Comparison of ENCODE assay signal across 28 cellular contexts in genomic region chr9:6676254-6676928, GRCh38. TPM values are rescaled to one million over a fixed set of nuclear protein-coding genes. Genes with fewer than 3 reads are reported as not detected.
DNase-seq lines count a peak whose midpoint lies in the region; ATAC-seq, FAIRE-seq and TF ChIP-seq lines count a peak whose summit lies in the region.
"Had no signal": no experiment of that assay in that cellular context is flagged by ENCODE, and none has a peak within 500 bp of the region (broad histone marks: within the 10 kb centered on the region; RNA-seq: fewer than 3 reads in every experiment).

No MANE protein-coding gene starts in this region.

- TF ChIP-seq POLR2A in GM12878 (IDR thresholded peaks at IDR 0.05; ENCODE audit: low read depth, low read length) = no peak
- no peak for TF ChIP-seq POLR2A in esophagus squamous epithelium (IDR thresholded peaks at IDR 0.05)

- TF ChIP-seq CTCF in 22Rv1 (IDR thresholded peaks at IDR 0.05) (no peak), GM12878 (IDR thresholded peaks at IDR 0.05 in 2 of 3, conservative IDR thresholded peaks at IDR 0.05 in 1 of 3; ENCODE audit: control insufficient read depth in 2 of 3, extremely low read depth in 1 of 3, insufficient read depth in 1 of 3, low read depth in 3 of 3, low read length in 3 of 3) (no peak), nephron progenitor cell (IDR thresholded peaks at IDR 0.05) (no peak), upper lobe of right lung (IDR thresholded peaks at IDR 0.05) (no peak), esophagus squamous epithelium (IDR thresholded peaks at IDR 0.05) (no peak)

- CTCF ChIA-PET in GM12878 (lab: Yijun Ruan, JAX) = interaction anchor here (0.8 to 3.6 kb wide), 13 partner anchors 9 to 101 kb away, joined by 3 to 18 read pairs (median 5); no protein-coding TSS in a partner anchor

- H3K4me1 Mint-ChIP-seq in nephron progenitor cell = peaks cover 28% of the 10 kb centered on the region

- in situ Hi-C loops in GM12878 (cut with MboI) = no loop called here

- peaks cover 4% of the 10 kb centered on the region for H3K36me3 Mint-ChIP-seq in nephron progenitor cell (ENCODE audit: low read depth)

- H3K9me3 Mint-ChIP-seq in nephron progenitor cell = no peaks in the 10 kb centered on the region
- H3K9me3 Mint-ChIP-seq: CD4-positive, alpha-beta T cell had no signal

- H3K27me3 Mint-ChIP-seq in nephron progenitor cell (ENCODE audit: low read depth, poor library complexity) = no peaks in the 10 kb centered on the region
- H3K27me3 Mint-ChIP-seq: CD4-positive, alpha-beta T cell had no signal

- RAD21 ChIA-PET in GM12878 (lab: Charles Lee; ENCODE audit: unreplicated experiment) = interaction anchor here (0.9 to 2.8 kb wide), 16 partner anchors 9 to 491 kb away, joined by 3 to 9 read pairs (median 4); partner anchors contain the start of gene UHRF2

- FAIRE-seq in GM19239 (lab: Jason Lieb, UNC) (peak; percentile 59), GM12878 (lab: Jason Lieb, UNC) (no peak)
- FAIRE-seq: A204.1, GM12892 had no signal

- POLR2A ChIA-PET in GM12878 (lab: Charles Lee) = interaction anchor here (0.6 to 6.9 kb wide), 12 partner anchors 12 to 82 kb away, joined by 3 to 28 read pairs (median 3); no protein-coding TSS in a partner anchor

- peak overlapping the region; percentile 59; the same call in 1 of the 2 replicates for H3K27ac ChIP-seq in 22Rv1
- H3K27ac ChIP-seq in GM12878 (ENCODE audit: control insufficient read depth, insufficient read depth) = no peak overlapping the region
- no peak overlapping the region for H3K27ac ChIP-seq in upper lobe of right lung
- H3K27ac ChIP-seq in esophagus squamous epithelium = no peak overlapping the region
- H3K27ac ChIP-seq: BLaER1, GM23248, SJCRH30 had no signal

- intact Hi-C loops in GM12878 (cut with micrococcal nuclease; ENCODE audit: unreplicated experiment) = no loop called here
- intact Hi-C loops in upper lobe of right lung (cut with DNase I) = no loop called here
- intact Hi-C loops in esophagus squamous epithelium (cut with DNase I) = no loop called here

- no peak for TF ChIP-seq RAD21 in GM12878 (IDR thresholded peaks at IDR 0.05; ENCODE audit: insufficient read depth, low read depth, low read length)

- DNase-seq in GM19239 (ENCODE audit: insufficient read length, low spot score) = no peak
- no peak for DNase-seq in GM12878 (ENCODE audit: low read depth, low spot score)
- peak; percentile 11 for DNase-seq in nephron progenitor cell
- no peak for DNase-seq in NCI-H1105 treated with DMSO at 0.1 percent for 48 hours (lab: John Stamatoyannopoulos, UW)
- DNase-seq in upper lobe of right lung = no peak
- no peak for DNase-seq in GF-D8 (lab: John Stamatoyannopoulos, UW)
- DNase-seq in esophagus squamous epithelium (lab: John Stamatoyannopoulos, UW) = no peak
- DNase-seq: CD4-positive, alpha-beta T cell; EL; GDM1; GM23248; H7; KBM-7; MV-4-11; NCI-H1105; NCI-H146; NCI-H1930; NCI-H2107; NCI-H446; NCI-H524 treated with DMSO at 0.1 percent for 48 hours; NCI-H774; PC-3; SJCRH30 had no signal

- H4K20me1 ChIP-seq in GM12878 (ENCODE audit: control insufficient read depth, insufficient read depth) = no peaks in the 10 kb centered on the region
- H4K20me1 ChIP-seq: BLaER1 had no signal

- H3K4me2 ChIP-seq in GM12878 (ENCODE audit: control insufficient read depth, insufficient read depth) = no peak overlapping the region
- H3K4me2 ChIP-seq: BLaER1 had no signal

- H3K79me2 ChIP-seq in GM12878 (ENCODE audit: control insufficient read depth, insufficient read depth, low read length) = peaks cover 2% of the 10 kb centered on the region; the same call in 1 of the 2 replicates

- H3K9me3 ChIP-seq in GM12878 (replicated peaks; ENCODE audit: control insufficient read depth, insufficient read depth, low read length) = no peaks in the 10 kb centered on the region
- no peaks in the 10 kb centered on the region for H3K9me3 ChIP-seq in upper lobe of right lung
- no peaks in the 10 kb centered on the region for H3K9me3 ChIP-seq in esophagus squamous epithelium
- H3K9me3 ChIP-seq: BLaER1, SJCRH30 had no signal

- peaks cover 12% of the 10 kb centered on the region for H3K4me1 ChIP-seq in GM12878 (ENCODE audit: control insufficient read depth, insufficient read depth, low read length)
- H3K4me1 ChIP-seq in upper lobe of right lung = peaks cover 5% of the 10 kb centered on the region
- H3K4me1 ChIP-seq in esophagus squamous epithelium = peaks cover 0 to 6% (median 2%) of the 10 kb centered on the region in 3 donors
- H3K4me1 ChIP-seq: SJCRH30 had no signal

- BruUV-seq in GM12878 (replicated peaks; lab: Mats Ljungman, UMichigan) = no TSS peak

- H3K27me3 ChIP-seq in GM12878 (replicated peaks in 1 of 2; ENCODE audit: control insufficient read depth in 2 of 2, insufficient read depth in 2 of 2, low read length in 1 of 2) (no peaks in the 10 kb centered on the region), upper lobe of right lung (no peaks in the 10 kb centered on the region), esophagus squamous epithelium (no peaks in the 10 kb centered on the region)
- H3K27me3 ChIP-seq: BLaER1, SJCRH30 had no signal

- 0 out of 4 replicates have a peak, but pooled peaks of 1 of the 2 experiments have one; percentile 26 for TF ChIP-seq EP300 in GM12878 (IDR thresholded peaks at IDR 0.05; ENCODE audit: borderline replicate concordance in 1 of 2, control insufficient read depth in 1 of 2, low read depth in 2 of 2, low read length in 2 of 2)

- H3K9ac ChIP-seq in GM12878 (ENCODE audit: control insufficient read depth, insufficient read depth, low read length) = no peak overlapping the region
- H3K9ac ChIP-seq: BLaER1, GM23248 had no signal

- 74% methylated on average over 6 of the region's 6 CpGs for WGBS in GM12878 (ENCODE audit: insufficient coverage, insufficient replicate concordance, low lambda C conversion rate, missing lambda C conversion rate)
- WGBS in esophagus squamous epithelium, 2 donors = 79 to 87% methylated on average over 6 of the region's 6 CpGs

- SMC1A ChIA-PET in GM12878 (lab: Charles Lee; ENCODE audit: uncharacterized antibody, unreplicated experiment) = interaction anchor here (0.6 to 4.2 kb wide), 21 partner anchors 9 to 328 kb away, joined by 3 to 21 read pairs (median 5); partner anchors contain the start of gene GLDC

- H3K4me3 ChIP-seq in GM12878 (no peak overlapping the region), upper lobe of right lung (no peak overlapping the region), esophagus squamous epithelium (no peak overlapping the region)
- H3K4me3 ChIP-seq: BLaER1, GM23248, SJCRH30 had no signal

- no peak overlapping the region for H3K27ac Mint-ChIP-seq in nephron progenitor cell
- H3K27ac Mint-ChIP-seq: CD4-positive, alpha-beta T cell had no signal

- H2AFZ ChIP-seq in GM12878 (ENCODE audit: control insufficient read depth, low read depth, low read length) = no peak overlapping the region
- H2AFZ ChIP-seq: GM23248 had no signal

- ATAC-seq in GM12878 (peak; percentile 4), upper lobe of right lung (no peak)
- ATAC-seq: PC-3, Right ventricle myocardium inferior had no signal

- no peaks in the 10 kb centered on the region for H3K36me3 ChIP-seq in GM12878 (ENCODE audit: control insufficient read depth in 2 of 2, insufficient read depth in 2 of 2, low read length in 1 of 2)
- no peaks in the 10 kb centered on the region for H3K36me3 ChIP-seq in upper lobe of right lung
- H3K36me3 ChIP-seq in esophagus squamous epithelium = no peaks in the 10 kb centered on the region
- H3K36me3 ChIP-seq: BLaER1, SJCRH30 had no signal

- H3K4me3 Mint-ChIP-seq in nephron progenitor cell = no peak overlapping the region
- H3K4me3 Mint-ChIP-seq: CD4-positive, alpha-beta T cell had no signal

TF ChIP-seq in GM12878, 131 proteins besides CTCF, POLR2A, EP300 and RAD21 (continues in another document):
- TF ChIP-seq PAX8 (IDR thresholded peaks at IDR 0.05) = no peak
- TF ChIP-seq TCF7 (IDR thresholded peaks at IDR 0.05; ENCODE audit: borderline replicate concordance) = no peak
- no peak for TF ChIP-seq MXI1 (IDR thresholded peaks at IDR 0.05; ENCODE audit: low read depth, low read length)
- TF ChIP-seq MLLT1 (IDR thresholded peaks at IDR 0.05) = no peak
- TF ChIP-seq SIN3A (IDR thresholded peaks at IDR 0.05; ENCODE audit: low read depth, low read length) = no peak
- no peak for TF ChIP-seq PML (IDR thresholded peaks at IDR 0.05; ENCODE audit: low read length)
- no peak for TF ChIP-seq SIX5 (IDR thresholded peaks at IDR 0.05; ENCODE audit: low read depth, low read length, severe bottlenecking)
- peak; percentile 91 for TF ChIP-seq NR2F1 (conservative IDR thresholded peaks at IDR 0.05)
- peak; percentile 30; the same call in 1 of the 2 replicates for TF ChIP-seq ZNF24 (IDR thresholded peaks at IDR 0.05)

RNA-seq across cellular contexts. Expression of gene GLDC, which starts 30.9 kb away (rescaled TPM):
- 105 and 125 TPM in 2 replicates for total RNA-seq in GM12878 (2013; cell fraction: nucleolus; rRNA removed)
- total RNA-seq in GM12878 (2014; rRNA removed) (124 and 125 TPM in 2 replicates), GM12878 (2014; rRNA removed; fragmentation: Illumina TruSeq; extraction: Trizol) (97.0 and 101 TPM in 2 replicates), GM12878 (2021) (117 and 119 TPM in 2 replicates), upper lobe of right lung (1.7 TPM), esophagus squamous epithelium (10 to 100 TPM in 2 of 4 donors, 1 to 10 TPM in 2; 1.1 to 21.6 (median 10.2) TPM)
- 49.3 TPM for polyA plus RNA-seq in GM12878 (2011; ENCODE audit: low read depth)
- polyA plus RNA-seq in GM12878 (2011; rRNA removed) (165 and 166 TPM in 2 replicates), GM12878 (2014; fragmentation: Illumina TruSeq; extraction: Trizol) (150 and 156 TPM in 2 replicates), GM12878 (2014; fragmentation: Nextera tagmentation; extraction: Ambion mirVana) (100 to 1,000 TPM in 1 of 2 experiments, 10 to 100 TPM in 1; 88.2 to 112 TPM), GM12878 (2014; rRNA removed) (128 and 129 TPM in 2 replicates), GM12878 (2016; fragmentation: Nextera tagmentation; extraction: Ambion mirVana) (100 to 1,000 TPM in 1 of 2 experiments, 10 to 100 TPM in 1; 33.1 to 101 TPM)
- 96.2 and 109 TPM in 2 replicates for polyA plus RNA-seq in GM12878 (2011; cell fraction: cytosol; rRNA removed)
- polyA plus RNA-seq in GM12878 (2011; cell fraction: nucleus; rRNA removed) = 487 and 685 TPM in 2 replicates
- 38.4 and 38.7 TPM in 2 replicates for polyA plus RNA-seq in GM12878 (2012)
- polyA minus RNA-seq in GM12878 (2011; rRNA and poly(A)+ RNA removed) = 232 and 238 TPM in 2 replicates
- polyA minus RNA-seq in GM12878 (2011; cell fraction: cytosol; rRNA and poly(A)+ RNA removed) = 48.2 and 51.0 TPM in 2 replicates
- polyA minus RNA-seq in GM12878 (2011; cell fraction: nucleus; rRNA and poly(A)+ RNA removed) = 170 and 175 TPM in 2 replicates
- total RNA-seq: CD4-positive, alpha-beta T cell; Right ventricle myocardium inferior; SJCRH30 had no signal

Comparison
In these comparisons a context has a peak if more than half of its experiments do, and no peak if none do; other contexts are left out.
1. RNA of gene GLDC, which starts 30.9 kb away (total RNA-seq): 97.0 to 125 TPM in GM12878; 1.1 to 21.6 TPM in esophagus squamous epithelium and 1.7 TPM in upper lobe of right lung (single experiment); every median in the first group is over 4 times any median in the second.